26 cellular contexts compared by ENCODE assay signal in genomic region chr6:46466570-46466969, GRCh38. TPM values are rescaled to one million over a fixed set of nuclear protein-coding genes. Genes with fewer than 3 reads are reported as not detected.
"Had no signal": no experiment of that assay in that cellular context is flagged by ENCODE, and none has a peak within 500 bp of the region (broad histone marks: within the 10 kb centered on the region; RNA-seq: fewer than 3 reads in every experiment).

No MANE protein-coding gene starts in this region.

- H3K4me1 Mint-ChIP-seq: immature natural killer cell; naive thymus-derived CD4-positive, alpha-beta T cell; stimulated activated memory B cell treated with anti-CD40 and anti-IgM and Interleukin-4, amounts not matched to agents 10 μg/mL and 1 μg/mL and 100 μg/mL, for 72 hours; stimulated activated naive CD8-positive, alpha-beta T cell treated with anti-CD3 and anti-CD28 coated beads, Interleukin-15, amount 100 ng/mL, for 72 hours had no signal

- H3K4me3 Mint-ChIP-seq: immature natural killer cell; naive thymus-derived CD4-positive, alpha-beta T cell; natural killer cell treated with Interleukin-12 subunit alpha and Interleukin-12 subunit beta and Interleukin-15 and Interleukin-18, amount 100 ng/mL, for 72 hours; stimulated activated memory B cell treated with anti-CD40 and anti-IgM and Interleukin-4, amounts not matched to agents 10 μg/mL and 1 μg/mL and 100 μg/mL, for 72 hours; stimulated activated naive CD8-positive, alpha-beta T cell treated with anti-CD3 and anti-CD28 coated beads, Interleukin-15, amount 100 ng/mL, for 72 hours; type B pancreatic cell had no signal

- H3K27ac ChIP-seq: left lung, pancreas, psoas muscle, right lobe of liver, tibial nerve, uterus had no signal

- H3K4me3 ChIP-seq: left lung, lung, mucosa of descending colon, pancreas, psoas muscle, right lobe of liver, smooth muscle cell, tibial nerve, uterus had no signal

- ATAC-seq: left colon; left lung; mucosa of descending colon; naive thymus-derived CD4-positive, alpha-beta T cell; natural killer cell treated with Interleukin-12 subunit alpha and Interleukin-12 subunit beta and Interleukin-15 and Interleukin-18, amount 100 ng/mL, for 72 hours; pancreas; psoas muscle; right lobe of liver; stimulated activated memory B cell treated with anti-CD40 and anti-IgM and Interleukin-4, amounts not matched to agents 10 μg/mL and 1 μg/mL and 100 μg/mL, for 72 hours; stimulated activated naive CD8-positive, alpha-beta T cell treated with anti-CD3 and anti-CD28 coated beads, Interleukin-15, amount 100 ng/mL, for 72 hours had no signal

- H3K27me3 ChIP-seq: left lung, pancreas, right lobe of liver, tibial nerve, uterus had no signal

- H3K36me3 ChIP-seq: left lung, pancreas, right lobe of liver, tibial nerve, uterus had no signal

- DNase-seq: hypothalamus; immature natural killer cell; kidney; left colon; left lung; midbrain; mucosa of descending colon; naive thymus-derived CD4-positive, alpha-beta T cell; nucleus accumbens; pancreas; psoas muscle; right lobe of liver; stimulated activated CD4-positive, alpha-beta T cell treated with anti-CD3 and anti-CD28 coated beads, Interleukin-1b, Interleukin-23, amount 100 ng/mL, for 48 hours; stimulated activated CD4-positive, alpha-beta T cell treated with anti-CD3 and anti-CD28 coated beads, Interleukin-2, amount 100 ng/mL, for 48 hours; stimulated activated CD4-positive, alpha-beta T cell treated with anti-CD3 and anti-CD28 coated beads, Interleukin-4, amount 100 ng/mL, for 4 hours; stimulated activated CD8-positive, alpha-beta memory T cell treated with anti-CD3 and anti-CD28 coated beads, Interleukin-4, amount 100 ng/mL, for 48 hours; stimulated activated naive CD4-positive, alpha-beta T cell treated with Interleukin-2 at 50 U/mL for 16 hours; stimulated activated naive CD8-positive, alpha-beta T cell treated with anti-CD3 and anti-CD28 coated beads, Interleukin-15, amount 100 ng/mL, for 72 hours; substantia nigra; uterus had no signal

- H3K9me3 Mint-ChIP-seq: immature natural killer cell; natural killer cell treated with Interleukin-12 subunit alpha and Interleukin-12 subunit beta and Interleukin-15 and Interleukin-18, amount 100 ng/mL, for 72 hours; stimulated activated naive CD8-positive, alpha-beta T cell treated with anti-CD3 and anti-CD28 coated beads, Interleukin-15, amount 100 ng/mL, for 72 hours; type B pancreatic cell had no signal

- H3K9me3 ChIP-seq: left lung, mucosa of descending colon, pancreas, psoas muscle, right lobe of liver, tibial nerve, uterus had no signal

- H3K4me1 ChIP-seq: left lung, pancreas, right lobe of liver had no signal

- H3K4me2 ChIP-seq: smooth muscle cell had no signal

- H3K27me3 Mint-ChIP-seq: type B pancreatic cell had no signal

- H3K27ac Mint-ChIP-seq: immature natural killer cell; naive thymus-derived CD4-positive, alpha-beta T cell; natural killer cell treated with Interleukin-12 subunit alpha and Interleukin-12 subunit beta and Interleukin-15 and Interleukin-18, amount 100 ng/mL, for 72 hours; stimulated activated memory B cell treated with anti-CD40 and anti-IgM and Interleukin-4, amounts not matched to agents 10 μg/mL and 1 μg/mL and 100 μg/mL, for 72 hours; stimulated activated naive CD8-positive, alpha-beta T cell treated with anti-CD3 and anti-CD28 coated beads, Interleukin-15, amount 100 ng/mL, for 72 hours; type B pancreatic cell had no signal

- H3K36me3 Mint-ChIP-seq: immature natural killer cell; naive thymus-derived CD4-positive, alpha-beta T cell; natural killer cell treated with Interleukin-12 subunit alpha and Interleukin-12 subunit beta and Interleukin-15 and Interleukin-18, amount 100 ng/mL, for 72 hours; stimulated activated memory B cell treated with anti-CD40 and anti-IgM and Interleukin-4, amounts not matched to agents 10 μg/mL and 1 μg/mL and 100 μg/mL, for 72 hours; type B pancreatic cell had no signal

RNA-seq across cellular contexts. Expression of gene RCAN2, which starts 24.7 kb away (rescaled TPM):
- polyA plus RNA-seq: immature natural killer cell; naive thymus-derived CD4-positive, alpha-beta T cell had no signal
